Comparison of ENCODE assay signal across 9 cellular contexts in the genomic region with DNA sequence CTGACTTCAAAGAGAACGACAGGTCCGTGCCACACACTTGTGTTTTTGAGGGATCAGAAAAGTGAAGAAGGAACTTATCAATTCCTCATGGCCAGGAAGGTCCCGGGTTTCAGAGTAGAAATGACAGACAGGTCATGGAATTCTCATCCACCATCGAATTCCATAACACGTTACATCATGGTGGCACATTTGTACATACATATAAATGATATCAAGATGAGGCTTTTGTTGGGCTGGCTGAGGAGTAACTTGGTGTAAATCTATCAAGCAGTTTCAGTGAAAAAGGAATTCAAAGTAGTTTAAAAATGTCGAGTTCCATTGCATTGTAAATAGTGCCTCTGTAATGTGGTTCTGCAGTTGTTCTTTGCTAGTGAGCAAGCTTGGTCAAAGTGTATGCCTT. TPM values are rescaled to one million over a fixed set of nuclear protein-coding genes. Genes with fewer than 3 reads are reported as not detected.
"Had no signal": no experiment of that assay in that cellular context is flagged by ENCODE, and none has a peak within 500 bp of the region (broad histone marks: within the 10 kb centered on the region; RNA-seq: fewer than 3 reads in every experiment).

No MANE protein-coding gene starts in this region.

- H2AFZ ChIP-seq: GM23248 had no signal

- H3K27ac ChIP-seq: GM23248 had no signal

- DNase-seq: GM23248, GOT3, H7, IMR-90, KG1 had no signal

- ATAC-seq: HCT116, K562 had no signal

- H3K9me3 ChIP-seq: HAP-1 had no signal

- H3K4me3 ChIP-seq: GM23248, HAP-1, K562 had no signal

- H3K4me1 ChIP-seq: HAP-1 had no signal

- H3K9ac ChIP-seq: GM23248 had no signal

RNA-seq across cellular contexts. Expression of a gene that starts 56.2 kb away (rescaled TPM):
- total RNA-seq: GM23248, H4, H7, IMR-90 had no signal
- polyA plus RNA-seq: GM23248, IMR-90 had no signal
